In genomic region chr5:151148583-151148982, GRCh38 we compare ENCODE assay signal across 15 cellular contexts. TPM values are rescaled to one million over a fixed set of nuclear protein-coding genes. Genes with fewer than 3 reads are reported as not detected.
DNase-seq lines count a peak whose midpoint lies in the region; ATAC-seq and TF ChIP-seq lines count a peak whose summit lies in the region.
"Had no signal": no experiment of that assay in that cellular context is flagged by ENCODE, and none has a peak within 500 bp of the region (broad histone marks: within the 10 kb centered on the region; RNA-seq: fewer than 3 reads in every experiment).

No MANE protein-coding gene starts in this region.

- no peak overlapping the region for H3K27ac ChIP-seq in breast epithelium
- H3K27ac ChIP-seq: colonic mucosa, GM23248 had no signal

- H3K4me3 Mint-ChIP-seq in activated naive CD4-positive, alpha-beta T cell treated with anti-CD3 and anti-CD28 coated beads, Interleukin-2, amount 50 U/mL, for 24 hours = peak overlapping the region; percentile 59
- peak overlapping the region; percentile 91 for H3K4me3 Mint-ChIP-seq in activated T-helper 17 cell treated with anti-CD3 and anti-CD28 coated beads, Interleukin-2, amount 50 U/mL, for 72 hours
- H3K4me3 Mint-ChIP-seq in memory B cell (peak overlapping the region; percentile 55), type B pancreatic cell (peak overlapping the region; percentile 2)

- DNase-seq in activated naive CD4-positive, alpha-beta T cell treated with Interleukin-2 at 50 U/mL for 16 hours = no peak
- DNase-seq in memory B cell (ENCODE audit: low spot score in 2 of 2) (no peak), type B pancreatic cell (ENCODE audit: extremely low spot score, unreplicated experiment) (no peak), MG63 (no peak), breast epithelium (ENCODE audit: low spot score in 2 of 2) (no peak)
- DNase-seq: anterior cingulate cortex; Caco-2; colonic mucosa; GM23248; NCI-H1694; NCI-H345; stimulated activated CD4-positive, alpha-beta T cell treated with anti-CD3 and anti-CD28 coated beads, Interleukin-12 subunit alpha, Interleukin-12 subunit beta, amount 100 ng/mL, for 4 hours had no signal

- TF ChIP-seq CTCF in type B pancreatic cell (conservative IDR thresholded peaks at IDR 0.05) (no peak), breast epithelium (IDR thresholded peaks at IDR 0.05) (no peak)

- H3K36me3 ChIP-seq in MG63 = peaks cover 37% of the 10 kb centered on the region
- H3K36me3 ChIP-seq in breast epithelium = no peaks in the 10 kb centered on the region
- H3K36me3 ChIP-seq: colonic mucosa had no signal

- H3K27me3 ChIP-seq in MG63 = no peaks in the 10 kb centered on the region
- no peaks in the 10 kb centered on the region for H3K27me3 ChIP-seq in breast epithelium
- H3K27me3 ChIP-seq: colonic mucosa had no signal

- no peak for TF ChIP-seq POLR2A in breast epithelium (IDR thresholded peaks at IDR 0.05)

- H3K27me3 Mint-ChIP-seq in activated naive CD4-positive, alpha-beta T cell treated with anti-CD3 and anti-CD28 coated beads, Interleukin-2, amount 50 U/mL, for 24 hours = no peaks in the 10 kb centered on the region
- no peaks in the 10 kb centered on the region for H3K27me3 Mint-ChIP-seq in activated T-helper 17 cell treated with anti-CD3 and anti-CD28 coated beads, Interleukin-2, amount 50 U/mL, for 72 hours
- no peaks in the 10 kb centered on the region for H3K27me3 Mint-ChIP-seq in memory B cell
- no peaks in the 10 kb centered on the region for H3K27me3 Mint-ChIP-seq in type B pancreatic cell

- peaks cover 11% of the 10 kb centered on the region for H3K36me3 Mint-ChIP-seq in activated naive CD4-positive, alpha-beta T cell treated with anti-CD3 and anti-CD28 coated beads, Interleukin-2, amount 50 U/mL, for 24 hours
- peaks cover 100% of the 10 kb centered on the region for H3K36me3 Mint-ChIP-seq in activated T-helper 17 cell treated with anti-CD3 and anti-CD28 coated beads, Interleukin-2, amount 50 U/mL, for 72 hours (ENCODE audit: low read depth)
- H3K36me3 Mint-ChIP-seq in memory B cell (peaks cover 27% of the 10 kb centered on the region), type B pancreatic cell (peaks cover 16% of the 10 kb centered on the region)

- intact Hi-C loops in breast epithelium (cut with DNase I; ENCODE audit: low total_unique reads) = no loop called here

- H3K4me1 Mint-ChIP-seq in activated naive CD4-positive, alpha-beta T cell treated with anti-CD3 and anti-CD28 coated beads, Interleukin-2, amount 50 U/mL, for 24 hours = peaks cover 97% of the 10 kb centered on the region
- peaks cover 79% of the 10 kb centered on the region for H3K4me1 Mint-ChIP-seq in activated T-helper 17 cell treated with anti-CD3 and anti-CD28 coated beads, Interleukin-2, amount 50 U/mL, for 72 hours
- H3K4me1 Mint-ChIP-seq in memory B cell (peaks cover 86% of the 10 kb centered on the region), type B pancreatic cell (ENCODE audit: unreplicated experiment) (peaks cover 50% of the 10 kb centered on the region)

- no peaks in the 10 kb centered on the region for H3K9me3 ChIP-seq in MG63
- no peaks in the 10 kb centered on the region for H3K9me3 ChIP-seq in breast epithelium
- H3K9me3 ChIP-seq: Caco-2, colonic mucosa had no signal

- ATAC-seq in activated T-helper 17 cell treated with anti-CD3 and anti-CD28 coated beads, Interleukin-2, amount 50 U/mL, for 72 hours (replicated peaks) = no peak
- ATAC-seq in memory B cell (ENCODE audit: low read depth) = no peak
- ATAC-seq in GM21717 (IDR thresholded peaks at IDR 0.05; ENCODE audit: unreplicated experiment) = no peak

- H3K9me3 Mint-ChIP-seq in activated naive CD4-positive, alpha-beta T cell treated with anti-CD3 and anti-CD28 coated beads, Interleukin-2, amount 50 U/mL, for 24 hours = no peaks in the 10 kb centered on the region
- H3K9me3 Mint-ChIP-seq in activated T-helper 17 cell treated with anti-CD3 and anti-CD28 coated beads, Interleukin-2, amount 50 U/mL, for 72 hours = no peaks in the 10 kb centered on the region
- no peaks in the 10 kb centered on the region for H3K9me3 Mint-ChIP-seq in memory B cell
- H3K9me3 Mint-ChIP-seq in type B pancreatic cell = no peaks in the 10 kb centered on the region

- no peaks in the 10 kb centered on the region for H3K4me1 ChIP-seq in breast epithelium

- peak overlapping the region; percentile 97 for H3K27ac Mint-ChIP-seq in activated naive CD4-positive, alpha-beta T cell treated with anti-CD3 and anti-CD28 coated beads, Interleukin-2, amount 50 U/mL, for 24 hours
- peak overlapping the region; percentile 96 for H3K27ac Mint-ChIP-seq in activated T-helper 17 cell treated with anti-CD3 and anti-CD28 coated beads, Interleukin-2, amount 50 U/mL, for 72 hours
- H3K27ac Mint-ChIP-seq in memory B cell = peak overlapping the region; percentile 93
- H3K27ac Mint-ChIP-seq in type B pancreatic cell = no peak overlapping the region

- H3K4me3 ChIP-seq in MG63 (no peak overlapping the region), breast epithelium (no peak overlapping the region)
- H3K4me3 ChIP-seq: colonic mucosa, GM23248 had no signal

RNA-seq across cellular contexts. Expression of gene ANXA6, which starts 9.0 kb away (rescaled TPM):
- total RNA-seq in activated T-helper 17 cell treated with anti-CD3 and anti-CD28 coated beads, Interleukin-2, amount 50 U/mL, for 72 hours = 100 to 1,000 TPM; 432 to 559 TPM
- total RNA-seq in type B pancreatic cell (ENCODE audit: low replicate concordance) (42.8 and 200 TPM in 2 replicates), breast epithelium (100 to 1,000 TPM; 206 to 320 (median 276) TPM)
- total RNA-seq in MG63 (2014; rRNA removed; shearing (Covaris generic); ENCODE audit: low replicate concordance) = 222 and 331 TPM in 2 replicates

Comparison
In these comparisons a context has a peak if more than half of its experiments do, and no peak if none do; other contexts are left out.
1. H3K4me3 Mint-ChIP-seq: peak in every context shown above with its lines; median percentile 91 in activated T-helper 17 cell treated with anti-CD3 and anti-CD28 coated beads, Interleukin-2, amount 50 U/mL, for 72 hours; 59 in activated naive CD4-positive, alpha-beta T cell treated with anti-CD3 and anti-CD28 coated beads, Interleukin-2, amount 50 U/mL, for 24 hours; 55 in memory B cell; 2 in type B pancreatic cell.